Comparison of ENCODE assay signal across 8 cellular contexts in the genomic region with DNA sequence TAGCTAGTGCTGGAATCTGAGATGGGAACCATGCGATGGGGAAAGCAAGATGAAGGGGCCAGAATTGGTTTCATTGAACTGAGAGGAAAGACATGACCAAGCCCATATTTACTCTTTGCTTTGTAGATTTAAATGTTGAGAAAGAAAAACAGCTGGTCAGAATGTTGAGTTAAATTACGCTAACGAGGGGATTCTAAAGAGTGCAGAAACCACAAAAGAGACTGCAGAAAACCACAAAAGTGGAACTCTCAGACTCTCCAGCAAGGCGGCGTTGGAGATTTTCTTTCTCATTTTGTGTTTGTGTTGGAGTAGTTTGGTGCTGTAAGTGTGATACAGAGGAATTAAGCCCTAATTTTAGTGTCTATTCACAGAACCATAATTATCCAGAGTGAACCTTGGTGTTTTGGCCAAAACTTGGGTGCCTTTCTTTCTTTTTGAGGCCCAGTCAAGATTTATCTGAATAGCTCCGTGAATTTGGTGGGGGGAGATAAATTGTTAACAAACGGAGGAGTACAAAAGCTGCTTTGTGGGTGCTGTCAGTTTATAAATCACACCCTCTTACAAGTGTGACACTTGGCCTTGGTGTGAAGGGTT.
DNase-seq lines count a peak whose midpoint lies in the region; ATAC-seq and TF ChIP-seq lines count a peak whose summit lies in the region.

No MANE protein-coding gene starts in this region.

- peaks cover 24% of the 10 kb centered on the region; the same call in 1 of the 2 replicates for H3K36me3 ChIP-seq in KMS-11 (ENCODE audit: insufficient read depth)
- H3K36me3 ChIP-seq in mucosa of rectum (ENCODE audit: control insufficient read depth in 2 of 2, insufficient read depth in 2 of 2, low read length in 2 of 2), result peaks cover 5 to 20% of the 10 kb centered on the region in 2 donors

- H3K4me3 ChIP-seq in KMS-11 (IDR thresholded peaks at IDR 0.05; ENCODE audit: insufficient read depth, low read depth, low read length), result no peak overlapping the region
- peak overlapping the region in 1 of 2 donors; percentile 10 for H3K4me3 ChIP-seq in mucosa of rectum (ENCODE audit: low read length in 2 of 2)

- DNase-seq in AML-193 (lab: John Stamatoyannopoulos, UW), result peak; percentile 11 to 21
- no peak for DNase-seq in stimulated activated CD4-positive, alpha-beta T cell treated with anti-CD3 and anti-CD28 coated beads, Interleukin-2, amount 100 ng/mL, for 48 hours
- no peak for DNase-seq in AG20443 (ENCODE audit: low spot score)

- H3K27ac ChIP-seq in KMS-11, result peak overlapping the region; percentile 61
- H3K27ac ChIP-seq in angular gyrus (ENCODE audit: low read depth, low read length), result peak overlapping the region; percentile 65
- H3K27ac ChIP-seq in mucosa of rectum (ENCODE audit: low read depth in 2 of 2, low read length in 2 of 2), result peak overlapping the region; percentile 82 to 85

- H3K9me3 ChIP-seq in mucosa of rectum (ENCODE audit: control insufficient read depth in 2 of 2, low read length in 2 of 2), result no peaks in the 10 kb centered on the region

- H3K9ac ChIP-seq in KMS-11, result no peak overlapping the region
- peak overlapping the region; percentile 5 to 21 for H3K9ac ChIP-seq in mucosa of rectum (ENCODE audit: low read depth in 1 of 2, low read length in 2 of 2)

- H3K79me2 ChIP-seq in KMS-11 (ENCODE audit: insufficient read depth, low read depth), result peaks cover 28% of the 10 kb centered on the region; the same call in 1 of the 2 replicates

- no peak overlapping the region for H2AFZ ChIP-seq in KMS-11 (ENCODE audit: low read depth)

- H3K4me2 ChIP-seq in KMS-11, result peak overlapping the region; percentile 87

- TF ChIP-seq CTCF in KMS-11 (conservative IDR thresholded peaks at IDR 0.05; ENCODE audit: low read depth, low read length), result no peak

- no peaks in the 10 kb centered on the region for H3K27me3 ChIP-seq in KMS-11 (ENCODE audit: insufficient read depth, low read depth)
- no peaks in the 10 kb centered on the region for H3K27me3 ChIP-seq in mucosa of rectum (ENCODE audit: control insufficient read depth in 2 of 2, insufficient read depth in 2 of 2, low read length in 2 of 2)

- ATAC-seq in HG03175 (IDR thresholded peaks at IDR 0.05; ENCODE audit: unreplicated experiment) (no peak), HG02798 (IDR thresholded peaks at IDR 0.05; ENCODE audit: poor library complexity, unreplicated experiment) (no peak)

- no peaks in the 10 kb centered on the region for H4K20me1 ChIP-seq in KMS-11 (ENCODE audit: insufficient read depth)

- H3K4me1 ChIP-seq in KMS-11 (ENCODE audit: low read depth, poor library complexity, severe bottlenecking) (peaks cover 75% of the 10 kb centered on the region), mucosa of rectum (ENCODE audit: control insufficient read depth in 2 of 2, insufficient read depth in 2 of 2, low read length in 2 of 2) (peaks cover 37 to 43% of the 10 kb centered on the region in 2 donors)

Comparison
In these comparisons a context has a peak if more than half of its experiments do, and no peak if none do; other contexts are left out.
1. DNase-seq: peak in AML-193 (2 of 2); none in stimulated activated CD4-positive, alpha-beta T cell treated with anti-CD3 and anti-CD28 coated beads, Interleukin-2, amount 100 ng/mL, for 48 hours (0 of 2) and AG20443 (single experiment).
2. Peak in every context shown above with its lines, with median percentiles within 50 percentile points of each other: H3K27ac ChIP-seq.